ENCODE assay signal across 30 cellular contexts in the genomic region with DNA sequence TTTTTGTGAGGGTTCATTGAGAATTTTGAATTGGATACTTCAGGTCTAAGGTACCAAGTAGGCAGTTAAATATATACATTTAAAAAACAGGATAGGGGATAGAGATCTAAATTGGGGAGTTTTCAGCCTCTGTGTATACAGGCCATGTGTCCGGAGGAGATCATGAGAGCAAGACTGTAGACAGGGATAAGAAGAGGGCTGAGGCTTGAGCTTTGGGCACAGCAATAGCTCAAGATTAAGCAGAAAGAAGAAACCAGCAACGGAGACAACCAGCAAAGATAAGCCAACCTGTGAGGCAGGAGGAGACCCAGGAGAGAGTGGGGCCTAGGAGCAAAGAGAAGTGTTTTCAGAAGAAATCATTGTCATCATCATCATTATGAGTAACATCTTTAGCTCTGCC.
"Had no signal": no experiment of that assay in that cellular context is flagged by ENCODE, and none has a peak within 500 bp of the region (broad histone marks: within the 10 kb centered on the region; RNA-seq: fewer than 3 reads in every experiment).

No MANE protein-coding gene starts in this region.

- H3K4me1 ChIP-seq: SJSA1 had no signal

- FAIRE-seq: RCC 7860 had no signal

- H2AFZ ChIP-seq: PC-9 had no signal

- H3K9me3 ChIP-seq: MG63, SJSA1, SK-N-SH had no signal

- H3K4me3 ChIP-seq: MG63, PC-9, SJSA1 had no signal

- H3K36me3 ChIP-seq: MG63, SJSA1 had no signal

- DNase-seq: Kasumi-1, MG63, NCI-H1048, NCI-H1092 treated with DMSO at 0.1 percent for 48 hours, NCI-H1105 treated with DMSO at 0.1 percent for 48 hours, NCI-H1436, NCI-H146, NCI-H1694, NCI-H187, NCI-H1930, NCI-H2029 treated with DMSO at 0.1 percent for 48 hours, NCI-H2081 treated with DMSO at 0.1 percent for 48 hours, NCI-H2107, NCI-H2171, NCI-H226, NCI-H446 treated with DMSO at 0.1 percent for 48 hours, NCI-H510A, NCI-H524, NCI-H526, NCI-H69, NCI-H748 treated with DMSO at 0.1 percent for 48 hours, NCI-H82, PC-9, Right ventricle myocardium superior, SHP77 treated with DMSO at 0.1 percent for 48 hours, SK-N-SH, SW 1271 had no signal

- H3K27ac ChIP-seq: PC-9, SJSA1 had no signal

- ATAC-seq: Panc1 had no signal

- H3K9ac ChIP-seq: SK-N-SH had no signal

- H3K4me2 ChIP-seq: PC-9, SK-N-SH had no signal

- H3K27me3 ChIP-seq: MG63, SJSA1 had no signal
